Comparison of ENCODE assay signal across 9 cellular contexts in the genomic region with DNA sequence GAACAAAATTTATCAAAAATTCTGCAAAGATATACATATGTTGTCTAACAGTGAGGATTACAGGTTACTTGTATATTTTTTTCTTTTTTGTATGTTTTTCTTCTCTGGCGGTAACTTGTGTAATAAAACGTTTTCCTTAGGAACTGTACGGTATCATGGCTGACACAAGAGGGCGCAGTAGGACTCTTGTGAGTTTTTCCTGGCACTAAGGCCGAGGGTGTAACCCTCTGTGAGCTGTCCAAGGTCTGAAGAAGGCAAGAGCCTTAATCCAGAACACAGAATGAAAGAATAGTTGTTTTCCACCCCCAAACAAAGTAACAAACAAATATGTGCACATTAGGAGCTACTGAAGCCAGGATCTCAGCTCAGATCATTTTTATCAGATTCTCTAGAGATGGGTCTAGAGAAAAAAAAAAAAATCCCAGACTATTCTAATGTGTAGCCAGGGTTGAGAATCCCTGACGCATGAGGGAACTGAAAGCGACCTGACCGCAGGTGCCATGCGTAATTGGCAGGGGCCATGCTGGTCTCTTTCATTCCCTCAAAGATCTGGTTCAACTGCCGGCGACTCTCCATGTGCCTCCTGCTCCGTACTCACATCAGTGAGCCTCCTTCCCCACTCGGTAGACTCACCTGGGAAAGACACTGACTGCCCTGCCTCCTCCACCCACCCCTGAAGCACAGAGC. TPM values are rescaled to one million over a fixed set of nuclear protein-coding genes. Genes with fewer than 3 reads are reported as not detected.
DNase-seq lines count a peak whose midpoint lies in the region; ATAC-seq, FAIRE-seq and TF ChIP-seq lines count a peak whose summit lies in the region.
"Had no signal": no experiment of that assay in that cellular context is flagged by ENCODE, and none has a peak within 500 bp of the region (broad histone marks: within the 10 kb centered on the region; RNA-seq: fewer than 3 reads in every experiment).

No MANE protein-coding gene starts in this region.

- BruUV-seq in mammary epithelial cell (replicated peaks; lab: Mats Ljungman, UMichigan): no TSS peak

- no peaks in the 10 kb centered on the region for H3K4me1 ChIP-seq in mammary epithelial cell (ENCODE audit: insufficient read depth, low read length)
- H3K4me1 ChIP-seq: BLaER1 treated with 17β-estradiol and CSF1 and Interleukin-3, amounts not matched to agents 10 nM and 100 nM had no signal

- FAIRE-seq in HTR-8/SVneo (lab: Jason Lieb, UNC): no peak

- H2AFZ ChIP-seq in mammary epithelial cell (ENCODE audit: low read depth, low read length): no peak overlapping the region

- H3K4me2 ChIP-seq in mammary epithelial cell (ENCODE audit: insufficient read depth, low read depth, low read length): no peak overlapping the region
- H3K4me2 ChIP-seq: BLaER1 treated with 17β-estradiol and CSF1 and Interleukin-3, amounts not matched to agents 10 nM and 100 nM had no signal

- H4K20me1 ChIP-seq in mammary epithelial cell (ENCODE audit: insufficient read depth, low read length): no peaks in the 10 kb centered on the region

- H3K9me3 ChIP-seq in mammary epithelial cell (replicated peaks; ENCODE audit: insufficient read depth, low read length): peaks cover 2% of the 10 kb centered on the region

- no peaks in the 10 kb centered on the region for H3K27me3 ChIP-seq in mammary epithelial cell (ENCODE audit: insufficient read depth, low read length)
- H3K27me3 ChIP-seq: BLaER1 treated with 17β-estradiol and CSF1 and Interleukin-3, amounts not matched to agents 10 nM and 100 nM had no signal

- in situ Hi-C loops in mammary epithelial cell (cut with MboI; ENCODE audit: low sequenced_read_pairs in 2 of 2): no loop called here

- WGBS in mammary epithelial cell (ENCODE audit: low coverage, missing lambda C conversion rate): 26% methylated on average over 9 of the region's 13 CpGs

- dilution Hi-C loops in mammary epithelial cell (cut with HindIII; ENCODE audit: low sequenced_read_pairs): no loop called here

- H3K27ac ChIP-seq in mammary epithelial cell (ENCODE audit: insufficient read depth, low read depth, low read length): no peak overlapping the region
- H3K27ac ChIP-seq: BLaER1 treated with 17β-estradiol and CSF1 and Interleukin-3, amounts not matched to agents 10 nM and 100 nM had no signal

- DNase-seq in NCI-H187 treated with DMSO at 0.1 percent for 48 hours (lab: John Stamatoyannopoulos, UW): peak; percentile 23
- DNase-seq in NCI-H187 (lab: John Stamatoyannopoulos, UW): no peak
- peak; percentile 34 for DNase-seq in HTR-8/SVneo (ENCODE audit: insufficient read length, low spot score)
- peak; percentile 89 for DNase-seq in OCI-M1 (lab: John Stamatoyannopoulos, UW)
- peak; percentile 66 for DNase-seq in mammary epithelial cell
- peak; percentile 89 for DNase-seq in islet precursor cell
- peak; percentile 74 for DNase-seq in stromal cell of bone marrow (ENCODE audit: low read depth)

- no peak overlapping the region for H3K9ac ChIP-seq in mammary epithelial cell (ENCODE audit: insufficient read depth, low read length)
- H3K9ac ChIP-seq: BLaER1 treated with 17β-estradiol and CSF1 and Interleukin-3, amounts not matched to agents 10 nM and 100 nM had no signal

- no peak overlapping the region for H3K4me3 ChIP-seq in mammary epithelial cell (replicated peaks in 1 of 3; ENCODE audit: insufficient read depth in 1 of 3, low read depth in 2 of 3, low read length in 3 of 3)
- H3K4me3 ChIP-seq: BLaER1 treated with 17β-estradiol and CSF1 and Interleukin-3, amounts not matched to agents 10 nM and 100 nM had no signal

- intact Hi-C loops in mammary epithelial cell (cut with micrococcal nuclease): loop anchor here (1.0 kb wide), 1 partner anchor 675 kb away; no protein-coding TSS in a partner anchor

- TF ChIP-seq CTCF in mammary epithelial cell (conservative IDR thresholded peaks at IDR 0.05 in 1 of 2, IDR thresholded peaks at IDR 0.05 in 1 of 2; ENCODE audit: extremely low read depth in 1 of 2, insufficient read depth in 1 of 2, low read depth in 1 of 2, low read length in 2 of 2): peak; percentile 58 to 61

- no peaks in the 10 kb centered on the region for H3K79me2 ChIP-seq in mammary epithelial cell (ENCODE audit: insufficient read depth, low read length)

- ATAC-seq in GM21515 (IDR thresholded peaks at IDR 0.05; ENCODE audit: unreplicated experiment): peak; percentile 74

- H3K36me3 ChIP-seq in mammary epithelial cell (ENCODE audit: insufficient read depth, low read length): no peaks in the 10 kb centered on the region
- H3K36me3 ChIP-seq: BLaER1 treated with 17β-estradiol and CSF1 and Interleukin-3, amounts not matched to agents 10 nM and 100 nM had no signal

- CTCF ChIA-PET in mammary epithelial cell (lab: Charles Lee; ENCODE audit: low non-redundant PET): no interaction called here

RNA-seq across cellular contexts. Expression of a gene that starts 27.0 kb away (rescaled TPM):
- 1 to 10 TPM in 1 of 2 donors, not detected in 1; 1.7 TPM for total RNA-seq in mammary epithelial cell
- not detected for polyA plus RNA-seq in mammary epithelial cell
- polyA minus RNA-seq in mammary epithelial cell: not detected

Comparison
In these comparisons a context has a peak if more than half of its experiments do, and no peak if none do; other contexts are left out.
1. DNase-seq: peak in NCI-H187 treated with DMSO at 0.1 percent for 48 hours (single experiment), HTR-8/SVneo (single experiment), OCI-M1 (single experiment), mammary epithelial cell (single experiment), islet precursor cell (single experiment) and stromal cell of bone marrow (single experiment); none in NCI-H187 (0 of 2).